Comparison of ENCODE assay signal across 18 cellular contexts in genomic region chr16:1080801-1081733, GRCh38. TPM values are rescaled to one million over a fixed set of nuclear protein-coding genes. Genes with fewer than 3 reads are reported as not detected.
DNase-seq lines count a peak whose midpoint lies in the region; ATAC-seq and TF ChIP-seq lines count a peak whose summit lies in the region.
"Had no signal": no experiment of that assay in that cellular context is flagged by ENCODE, and none has a peak within 500 bp of the region (broad histone marks: within the 10 kb centered on the region; RNA-seq: fewer than 3 reads in every experiment).

No MANE protein-coding gene starts in this region.

- H3K9me3 ChIP-seq in HUES6 (ENCODE audit: control insufficient read depth, insufficient read depth, low read depth, low read length) (peaks cover 16% of the 10 kb centered on the region), WERI-Rb-1 (ENCODE audit: severe bottlenecking) (peaks cover 16% of the 10 kb centered on the region), tibial artery (peaks cover 9 to 21% (median 18%) of the 10 kb centered on the region in 3 donors)
- H3K9me3 ChIP-seq: SK-N-SH had no signal

- CTCF ChIA-PET in activated naive CD4-positive, alpha-beta T cell treated with anti-CD3 and anti-CD28 coated beads for 36 hours (lab: Charles Lee): no interaction called here

- no peak for ATAC-seq in HG02852 (IDR thresholded peaks at IDR 0.05; ENCODE audit: unreplicated experiment)
- ATAC-seq: PC-3, Right ventricle myocardium inferior had no signal

- H3K36me3 ChIP-seq in HUES6 (ENCODE audit: control insufficient read depth, insufficient read depth, low read length): no peaks in the 10 kb centered on the region
- peaks cover 2% of the 10 kb centered on the region for H3K36me3 ChIP-seq in WERI-Rb-1
- no peaks in the 10 kb centered on the region for H3K36me3 ChIP-seq in tibial artery

- H3K9ac ChIP-seq in HUES6 (ENCODE audit: low read length): no peak overlapping the region
- H3K9ac ChIP-seq: SK-N-SH had no signal

- H3K4me1 ChIP-seq in HUES6 (ENCODE audit: control insufficient read depth, insufficient read depth, low read length) (peaks cover 27% of the 10 kb centered on the region), tibial artery (peaks cover 0 to 71% (median 58%) of the 10 kb centered on the region in 4 donors)

- H3K4me3 Mint-ChIP-seq in activated naive CD4-positive, alpha-beta T cell treated with anti-CD3 and anti-CD28 coated beads for 36 hours: no peak overlapping the region
- H3K4me3 Mint-ChIP-seq: CD8-positive, alpha-beta memory T cell had no signal

- TF ChIP-seq CTCF in WERI-Rb-1 (IDR thresholded peaks at IDR 0.05; ENCODE audit: low read depth, low read length) (no peak), tibial artery (IDR thresholded peaks at IDR 0.05) (no peak)

- H3K4me3 ChIP-seq in HUES6 (ENCODE audit: low read depth, low read length): no peak overlapping the region
- H3K4me3 ChIP-seq in WERI-Rb-1 (ENCODE audit: low read depth, low read length): peak overlapping the region; percentile 4
- H3K4me3 ChIP-seq in tibial artery: no peak overlapping the region

- peaks cover 8% of the 10 kb centered on the region; the same call in 1 of the 2 replicates for H3K27me3 ChIP-seq in HUES6 (ENCODE audit: control insufficient read depth, insufficient read depth, low read length)
- no peaks in the 10 kb centered on the region for H3K27me3 ChIP-seq in WERI-Rb-1 (ENCODE audit: insufficient read depth, low read depth, severe bottlenecking)
- peaks cover 4 to 80% of the 10 kb centered on the region in 2 donors for H3K27me3 ChIP-seq in tibial artery

- intact Hi-C loops in tibial artery (cut with DNase I; ENCODE audit: low total_unique reads): no loop called here
- intact Hi-C loops in activated naive CD4-positive, alpha-beta T cell treated with anti-CD3 and anti-CD28 coated beads for 36 hours (cut with micrococcal nuclease): no loop called here

- DNase-seq in WERI-Rb-1 (peak; percentile 75), left kidney (ENCODE audit: low read depth, low spot score) (peak; percentile 70), tibial artery (no peak), GM19238 (ENCODE audit: insufficient read length, low spot score) (no peak)
- no peak for DNase-seq in activated naive CD4-positive, alpha-beta T cell treated with anti-CD3 and anti-CD28 coated beads for 36 hours
- DNase-seq: CD8-positive, alpha-beta memory T cell; GOT3; Karpas-422; MM.1S; NCI-H1417; NCI-H2029 treated with DMSO at 0.1 percent for 48 hours; NCI-H524 treated with DMSO at 0.1 percent for 48 hours; PC-3; SK-N-SH had no signal

- no peaks in the 10 kb centered on the region for H3K4me1 Mint-ChIP-seq in activated naive CD4-positive, alpha-beta T cell treated with anti-CD3 and anti-CD28 coated beads for 36 hours (ENCODE audit: low read depth)
- H3K4me1 Mint-ChIP-seq: CD8-positive, alpha-beta memory T cell had no signal

- peaks cover 4% of the 10 kb centered on the region for H3K36me3 Mint-ChIP-seq in activated naive CD4-positive, alpha-beta T cell treated with anti-CD3 and anti-CD28 coated beads for 36 hours (ENCODE audit: low read depth)

- peaks cover 27% of the 10 kb centered on the region for H3K27me3 Mint-ChIP-seq in activated naive CD4-positive, alpha-beta T cell treated with anti-CD3 and anti-CD28 coated beads for 36 hours (ENCODE audit: low read depth)

- H3K27ac ChIP-seq in HUES6 (ENCODE audit: low read depth, low read length) (0 out of 2 replicates have a peak overlapping the region, but pooled peaks have one; percentile 4), WERI-Rb-1 (peak overlapping the region; percentile 89), tibial artery (peak overlapping the region; percentile 36 to 56)

- H3K9me3 Mint-ChIP-seq in activated naive CD4-positive, alpha-beta T cell treated with anti-CD3 and anti-CD28 coated beads for 36 hours: peaks cover 15% of the 10 kb centered on the region

- H3K27ac Mint-ChIP-seq in activated naive CD4-positive, alpha-beta T cell treated with anti-CD3 and anti-CD28 coated beads for 36 hours: no peak overlapping the region
- H3K27ac Mint-ChIP-seq: CD8-positive, alpha-beta memory T cell had no signal

RNA-seq across cellular contexts. Expression of gene SSTR5, which starts 8.5 kb away (rescaled TPM):
- not detected for total RNA-seq in activated naive CD4-positive, alpha-beta T cell treated with anti-CD3 and anti-CD28 coated beads for 36 hours
- total RNA-seq: CD8-positive, alpha-beta memory T cell; Daoy had no signal

RNA-seq across cellular contexts. Expression of gene C1QTNF8, which starts 15.0 kb away (rescaled TPM):
- not detected for total RNA-seq in activated naive CD4-positive, alpha-beta T cell treated with anti-CD3 and anti-CD28 coated beads for 36 hours
- total RNA-seq: CD8-positive, alpha-beta memory T cell; Daoy; PC-3 had no signal

Comparison
In these comparisons a context has a peak if more than half of its experiments do, and no peak if none do; other contexts are left out.
1. H3K27ac ChIP-seq: peak in every context shown above with its lines; median percentile 89 in WERI-Rb-1; 46 in tibial artery; 4 in HUES6.
2. DNase-seq: peak in WERI-Rb-1 (single experiment) and left kidney (single experiment); none in tibial artery (0 of 2), GM19238 (single experiment) and activated naive CD4-positive, alpha-beta T cell treated with anti-CD3 and anti-CD28 coated beads for 36 hours (single experiment).